1 cellular context compared by ENCODE assay signal in the genomic region with DNA sequence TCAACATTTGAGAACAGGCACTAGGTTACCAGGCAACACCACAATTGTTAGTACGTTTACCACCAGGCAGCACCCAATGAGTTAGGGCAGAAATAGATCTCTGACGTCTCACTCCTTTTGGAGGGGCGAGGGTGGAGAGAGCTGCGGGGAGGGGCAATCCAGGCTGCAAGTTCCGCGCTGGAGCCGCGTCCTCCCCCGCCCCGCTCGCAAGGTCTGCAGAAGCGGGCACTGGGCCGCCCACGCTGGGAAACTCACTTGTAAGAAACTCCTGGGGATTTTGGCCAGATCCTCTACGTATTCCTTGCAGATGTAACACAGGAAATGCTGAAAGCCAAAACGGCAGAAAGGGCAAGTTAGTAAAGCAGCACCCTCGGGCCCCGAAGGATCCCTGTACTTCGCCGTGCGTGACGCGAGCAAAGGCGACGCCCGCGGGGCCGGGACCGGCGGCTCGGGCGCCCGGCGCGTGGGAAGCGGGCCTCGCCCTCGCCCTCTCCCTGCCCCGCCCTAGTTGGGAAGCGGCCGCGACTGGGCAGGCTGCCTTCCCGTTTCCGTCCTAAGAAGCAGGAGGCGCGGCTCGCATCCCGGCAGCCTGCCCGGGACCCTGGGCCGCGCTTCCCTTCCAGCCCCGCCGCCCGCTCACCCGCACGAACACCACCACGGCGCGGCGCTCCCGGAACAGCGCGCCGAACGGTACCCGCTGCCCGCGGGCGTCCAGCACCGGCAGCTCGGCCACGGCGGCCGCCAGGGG.
A peak's percentile ranks its signal among the peaks of the same experiment; 100 is the strongest.
TF ChIP-seq lines count a peak whose summit lies in the region.

No MANE protein-coding gene starts in this region.

TF ChIP-seq in K562, 482 proteins besides CTCF, POLR2A, EP300 and RAD21 (continued from another document and continues in another):
- TF ChIP-seq, protein P1, sequence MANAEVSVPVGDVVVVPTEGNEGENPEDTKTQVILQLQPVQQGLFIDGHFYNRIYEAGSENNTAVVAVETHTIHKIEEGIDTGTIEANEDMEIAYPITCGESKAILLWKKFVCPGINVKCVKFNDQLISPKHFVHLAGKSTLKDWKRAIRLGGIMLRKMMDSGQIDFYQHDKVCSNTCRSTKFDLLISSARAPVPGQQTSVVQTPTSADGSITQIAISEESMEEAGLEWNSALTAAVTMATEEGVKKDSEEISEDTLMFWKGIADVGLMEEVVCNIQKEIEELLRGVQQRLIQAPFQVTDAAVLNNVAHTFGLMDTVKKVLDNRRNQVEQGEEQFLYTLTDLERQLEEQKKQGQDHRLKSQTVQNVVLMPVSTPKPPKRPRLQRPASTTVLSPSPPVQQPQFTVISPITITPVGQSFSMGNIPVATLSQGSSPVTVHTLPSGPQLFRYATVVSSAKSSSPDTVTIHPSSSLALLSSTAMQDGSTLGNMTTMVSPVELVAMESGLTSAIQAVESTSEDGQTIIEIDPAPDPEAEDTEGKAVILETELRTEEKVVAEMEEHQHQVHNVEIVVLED (CRISPR knock-in tag; IDR thresholded peaks at IDR 0.05) = no peak
- TF ChIP-seq, protein P2, sequence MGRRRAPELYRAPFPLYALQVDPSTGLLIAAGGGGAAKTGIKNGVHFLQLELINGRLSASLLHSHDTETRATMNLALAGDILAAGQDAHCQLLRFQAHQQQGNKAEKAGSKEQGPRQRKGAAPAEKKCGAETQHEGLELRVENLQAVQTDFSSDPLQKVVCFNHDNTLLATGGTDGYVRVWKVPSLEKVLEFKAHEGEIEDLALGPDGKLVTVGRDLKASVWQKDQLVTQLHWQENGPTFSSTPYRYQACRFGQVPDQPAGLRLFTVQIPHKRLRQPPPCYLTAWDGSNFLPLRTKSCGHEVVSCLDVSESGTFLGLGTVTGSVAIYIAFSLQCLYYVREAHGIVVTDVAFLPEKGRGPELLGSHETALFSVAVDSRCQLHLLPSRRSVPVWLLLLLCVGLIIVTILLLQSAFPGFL (CRISPR knock-in tag; IDR thresholded peaks at IDR 0.05) = 0 out of 2 replicates have a peak, but pooled peaks have one; percentile 63
- TF ChIP-seq ZNF324 (CRISPR knock-in tag; IDR thresholded peaks at IDR 0.05) = no peak
- TF ChIP-seq ZNF76 (CRISPR knock-in tag; IDR thresholded peaks at IDR 0.05; ENCODE audit: borderline replicate concordance) = no peak
- TF ChIP-seq JUNB (CRISPR knock-in tag; conservative IDR thresholded peaks at IDR 0.05) = no peak
- TF ChIP-seq MAFG (tag; conservative IDR thresholded peaks at IDR 0.05) = no peak
- no peak for TF ChIP-seq NCOA1 (IDR thresholded peaks at IDR 0.05; ENCODE audit: low read depth)
- TF ChIP-seq RHOXF2B (CRISPR knock-in tag; conservative IDR thresholded peaks at IDR 0.05) = no peak
- no peak for TF ChIP-seq PHB (CRISPR knock-in tag; IDR thresholded peaks at IDR 0.05)
- no peak for TF ChIP-seq CBX3 (IDR thresholded peaks at IDR 0.05; ENCODE audit: borderline replicate concordance in 1 of 2, low read length in 2 of 2)
- TF ChIP-seq NELFE (IDR thresholded peaks at IDR 0.05; ENCODE audit: insufficient read depth, insufficient read length) = no peak
- TF ChIP-seq FOXO4 (CRISPR knock-in tag; IDR thresholded peaks at IDR 0.05) = no peak
- no peak for TF ChIP-seq ETV6 (IDR thresholded peaks at IDR 0.05; ENCODE audit: borderline replicate concordance in 1 of 2, low read depth in 2 of 2, low read length in 1 of 2)
- TF ChIP-seq ETV6 (CRISPR knock-in tag; IDR thresholded peaks at IDR 0.05; ENCODE audit: borderline replicate concordance) = no peak
- TF ChIP-seq SREBF1 (IDR thresholded peaks at IDR 0.05; ENCODE audit: borderline replicate concordance, low read depth, low read length) = no peak
- TF ChIP-seq, protein P3, sequence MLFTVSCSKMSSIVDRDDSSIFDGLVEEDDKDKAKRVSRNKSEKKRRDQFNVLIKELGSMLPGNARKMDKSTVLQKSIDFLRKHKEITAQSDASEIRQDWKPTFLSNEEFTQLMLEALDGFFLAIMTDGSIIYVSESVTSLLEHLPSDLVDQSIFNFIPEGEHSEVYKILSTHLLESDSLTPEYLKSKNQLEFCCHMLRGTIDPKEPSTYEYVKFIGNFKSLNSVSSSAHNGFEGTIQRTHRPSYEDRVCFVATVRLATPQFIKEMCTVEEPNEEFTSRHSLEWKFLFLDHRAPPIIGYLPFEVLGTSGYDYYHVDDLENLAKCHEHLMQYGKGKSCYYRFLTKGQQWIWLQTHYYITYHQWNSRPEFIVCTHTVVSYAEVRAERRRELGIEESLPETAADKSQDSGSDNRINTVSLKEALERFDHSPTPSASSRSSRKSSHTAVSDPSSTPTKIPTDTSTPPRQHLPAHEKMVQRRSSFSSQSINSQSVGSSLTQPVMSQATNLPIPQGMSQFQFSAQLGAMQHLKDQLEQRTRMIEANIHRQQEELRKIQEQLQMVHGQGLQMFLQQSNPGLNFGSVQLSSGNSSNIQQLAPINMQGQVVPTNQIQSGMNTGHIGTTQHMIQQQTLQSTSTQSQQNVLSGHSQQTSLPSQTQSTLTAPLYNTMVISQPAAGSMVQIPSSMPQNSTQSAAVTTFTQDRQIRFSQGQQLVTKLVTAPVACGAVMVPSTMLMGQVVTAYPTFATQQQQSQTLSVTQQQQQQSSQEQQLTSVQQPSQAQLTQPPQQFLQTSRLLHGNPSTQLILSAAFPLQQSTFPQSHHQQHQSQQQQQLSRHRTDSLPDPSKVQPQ (CRISPR knock-in tag; IDR thresholded peaks at IDR 0.05; ENCODE audit: borderline replicate concordance) = no peak
- TF ChIP-seq NFRKB (IDR thresholded peaks at IDR 0.05; ENCODE audit: low read depth) = no peak
- TF ChIP-seq NCOR1 (IDR thresholded peaks at IDR 0.05) = no peak
- no peak for TF ChIP-seq ZC3H11A (IDR thresholded peaks at IDR 0.05; ENCODE audit: low read depth, low read length)
- TF ChIP-seq HDAC3 (IDR thresholded peaks at IDR 0.05; ENCODE audit: borderline replicate concordance, partially characterized antibody) = no peak
- no peak for TF ChIP-seq E2F1 (CRISPR knock-in tag; IDR thresholded peaks at IDR 0.05)
- TF ChIP-seq TRIM24 (IDR thresholded peaks at IDR 0.05) = no peak
- no peak for TF ChIP-seq HMGN3 (IDR thresholded peaks at IDR 0.05; ENCODE audit: borderline replicate concordance, extremely low read depth, insufficient read length, low read depth, low read length)
- TF ChIP-seq CC2D1A (IDR thresholded peaks at IDR 0.05) = no peak
- TF ChIP-seq SNIP1 (IDR thresholded peaks at IDR 0.05; ENCODE audit: low read depth) = no peak
- TF ChIP-seq STAT5A (IDR thresholded peaks at IDR 0.05; ENCODE audit: borderline replicate concordance, low read length) = no peak
- no peak for TF ChIP-seq RFX7 (CRISPR knock-in tag; IDR thresholded peaks at IDR 0.05)
- peak in 1 of 2 experiments; percentile 43; a peak in 1 of 4 replicates for TF ChIP-seq SIN3A (IDR thresholded peaks at IDR 0.05; ENCODE audit: borderline replicate concordance in 2 of 2, control insufficient read depth in 1 of 2, low read depth in 2 of 2, low read length in 2 of 2)
- no peak for TF ChIP-seq CHCHD3 (CRISPR knock-in tag; IDR thresholded peaks at IDR 0.05)
- no peak for TF ChIP-seq MBD2 (IDR thresholded peaks at IDR 0.05; ENCODE audit: borderline replicate concordance, low read depth)
- TF ChIP-seq ELF1 (tag; IDR thresholded peaks at IDR 0.05) = peak; percentile 58; the same call in 1 of the 2 replicates
- TF ChIP-seq EZH2 (IDR thresholded peaks at IDR 0.05; ENCODE audit: borderline replicate concordance, low read depth, low read length) = no peak
- TF ChIP-seq, protein P4, sequence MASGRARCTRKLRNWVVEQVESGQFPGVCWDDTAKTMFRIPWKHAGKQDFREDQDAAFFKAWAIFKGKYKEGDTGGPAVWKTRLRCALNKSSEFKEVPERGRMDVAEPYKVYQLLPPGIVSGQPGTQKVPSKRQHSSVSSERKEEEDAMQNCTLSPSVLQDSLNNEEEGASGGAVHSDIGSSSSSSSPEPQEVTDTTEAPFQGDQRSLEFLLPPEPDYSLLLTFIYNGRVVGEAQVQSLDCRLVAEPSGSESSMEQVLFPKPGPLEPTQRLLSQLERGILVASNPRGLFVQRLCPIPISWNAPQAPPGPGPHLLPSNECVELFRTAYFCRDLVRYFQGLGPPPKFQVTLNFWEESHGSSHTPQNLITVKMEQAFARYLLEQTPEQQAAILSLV (tag; IDR thresholded peaks at IDR 0.05) = no peak
- TF ChIP-seq DDX20 (tag; IDR thresholded peaks at IDR 0.05; ENCODE audit: low read depth) = no peak
- TF ChIP-seq, protein P5, sequence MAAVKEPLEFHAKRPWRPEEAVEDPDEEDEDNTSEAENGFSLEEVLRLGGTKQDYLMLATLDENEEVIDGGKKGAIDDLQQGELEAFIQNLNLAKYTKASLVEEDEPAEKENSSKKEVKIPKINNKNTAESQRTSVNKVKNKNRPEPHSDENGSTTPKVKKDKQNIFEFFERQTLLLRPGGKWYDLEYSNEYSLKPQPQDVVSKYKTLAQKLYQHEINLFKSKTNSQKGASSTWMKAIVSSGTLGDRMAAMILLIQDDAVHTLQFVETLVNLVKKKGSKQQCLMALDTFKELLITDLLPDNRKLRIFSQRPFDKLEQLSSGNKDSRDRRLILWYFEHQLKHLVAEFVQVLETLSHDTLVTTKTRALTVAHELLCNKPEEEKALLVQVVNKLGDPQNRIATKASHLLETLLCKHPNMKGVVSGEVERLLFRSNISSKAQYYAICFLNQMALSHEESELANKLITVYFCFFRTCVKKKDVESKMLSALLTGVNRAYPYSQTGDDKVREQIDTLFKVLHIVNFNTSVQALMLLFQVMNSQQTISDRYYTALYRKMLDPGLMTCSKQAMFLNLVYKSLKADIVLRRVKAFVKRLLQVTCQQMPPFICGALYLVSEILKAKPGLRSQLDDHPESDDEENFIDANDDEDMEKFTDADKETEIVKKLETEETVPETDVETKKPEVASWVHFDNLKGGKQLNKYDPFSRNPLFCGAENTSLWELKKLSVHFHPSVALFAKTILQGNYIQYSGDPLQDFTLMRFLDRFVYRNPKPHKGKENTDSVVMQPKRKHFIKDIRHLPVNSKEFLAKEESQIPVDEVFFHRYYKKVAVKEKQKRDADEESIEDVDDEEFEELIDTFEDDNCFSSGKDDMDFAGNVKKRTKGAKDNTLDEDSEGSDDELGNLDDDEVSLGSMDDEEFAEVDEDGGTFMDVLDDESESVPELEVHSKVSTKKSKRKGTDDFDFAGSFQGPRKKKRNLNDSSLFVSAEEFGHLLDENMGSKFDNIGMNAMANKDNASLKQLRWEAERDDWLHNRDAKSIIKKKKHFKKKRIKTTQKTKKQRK (IDR thresholded peaks at IDR 0.05; ENCODE audit: borderline replicate concordance, low read depth, low read length) = no peak
- TF ChIP-seq, protein P6, sequence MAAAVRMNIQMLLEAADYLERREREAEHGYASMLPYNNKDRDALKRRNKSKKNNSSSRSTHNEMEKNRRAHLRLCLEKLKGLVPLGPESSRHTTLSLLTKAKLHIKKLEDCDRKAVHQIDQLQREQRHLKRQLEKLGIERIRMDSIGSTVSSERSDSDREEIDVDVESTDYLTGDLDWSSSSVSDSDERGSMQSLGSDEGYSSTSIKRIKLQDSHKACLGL (CRISPR knock-in tag; IDR thresholded peaks at IDR 0.05; ENCODE audit: borderline replicate concordance, poor library complexity, severe bottlenecking) = no peak
- TF ChIP-seq MTA2 (IDR thresholded peaks at IDR 0.05; ENCODE audit: low read depth) = 0 out of 2 replicates have a peak, but pooled peaks have one; percentile 5
- TF ChIP-seq, protein P7, sequence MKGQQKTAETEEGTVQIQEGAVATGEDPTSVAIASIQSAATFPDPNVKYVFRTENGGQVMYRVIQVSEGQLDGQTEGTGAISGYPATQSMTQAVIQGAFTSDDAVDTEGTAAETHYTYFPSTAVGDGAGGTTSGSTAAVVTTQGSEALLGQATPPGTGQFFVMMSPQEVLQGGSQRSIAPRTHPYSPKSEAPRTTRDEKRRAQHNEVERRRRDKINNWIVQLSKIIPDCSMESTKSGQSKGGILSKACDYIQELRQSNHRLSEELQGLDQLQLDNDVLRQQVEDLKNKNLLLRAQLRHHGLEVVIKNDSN (CRISPR knock-in tag; IDR thresholded peaks at IDR 0.05) = no peak
- TF ChIP-seq, protein P8, sequence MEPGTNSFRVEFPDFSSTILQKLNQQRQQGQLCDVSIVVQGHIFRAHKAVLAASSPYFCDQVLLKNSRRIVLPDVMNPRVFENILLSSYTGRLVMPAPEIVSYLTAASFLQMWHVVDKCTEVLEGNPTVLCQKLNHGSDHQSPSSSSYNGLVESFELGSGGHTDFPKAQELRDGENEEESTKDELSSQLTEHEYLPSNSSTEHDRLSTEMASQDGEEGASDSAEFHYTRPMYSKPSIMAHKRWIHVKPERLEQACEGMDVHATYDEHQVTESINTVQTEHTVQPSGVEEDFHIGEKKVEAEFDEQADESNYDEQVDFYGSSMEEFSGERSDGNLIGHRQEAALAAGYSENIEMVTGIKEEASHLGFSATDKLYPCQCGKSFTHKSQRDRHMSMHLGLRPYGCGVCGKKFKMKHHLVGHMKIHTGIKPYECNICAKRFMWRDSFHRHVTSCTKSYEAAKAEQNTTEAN (CRISPR knock-in tag; IDR thresholded peaks at IDR 0.05) = no peak
- TF ChIP-seq ZNF316 (IDR thresholded peaks at IDR 0.05) = no peak
- TF ChIP-seq BDP1 (IDR thresholded peaks at IDR 0.05; ENCODE audit: insufficient read depth, insufficient read length) = no peak
- TF ChIP-seq ASH1L (IDR thresholded peaks at IDR 0.05; ENCODE audit: borderline replicate concordance, low read depth, partially characterized antibody) = no peak
- TF ChIP-seq KAT7 (CRISPR knock-in tag; IDR thresholded peaks at IDR 0.05; ENCODE audit: borderline replicate concordance) = no peak
- TF ChIP-seq FOSL1 (tag; conservative IDR thresholded peaks at IDR 0.05) = no peak
- TF ChIP-seq, protein P9, sequence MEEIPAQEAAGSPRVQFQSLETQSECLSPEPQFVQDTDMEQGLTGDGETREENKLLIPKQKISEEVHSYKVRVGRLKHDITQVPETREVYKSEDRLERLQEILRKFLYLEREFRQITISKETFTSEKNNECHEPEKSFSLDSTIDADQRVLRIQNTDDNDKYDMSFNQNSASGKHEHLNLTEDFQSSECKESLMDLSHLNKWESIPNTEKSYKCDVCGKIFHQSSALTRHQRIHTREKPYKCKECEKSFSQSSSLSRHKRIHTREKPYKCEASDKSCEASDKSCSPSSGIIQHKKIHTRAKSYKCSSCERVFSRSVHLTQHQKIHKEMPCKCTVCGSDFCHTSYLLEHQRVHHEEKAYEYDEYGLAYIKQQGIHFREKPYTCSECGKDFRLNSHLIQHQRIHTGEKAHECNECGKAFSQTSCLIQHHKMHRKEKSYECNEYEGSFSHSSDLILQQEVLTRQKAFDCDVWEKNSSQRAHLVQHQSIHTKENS (CRISPR knock-in tag; IDR thresholded peaks at IDR 0.05) = no peak
- no peak for TF ChIP-seq ZNF408 (CRISPR knock-in tag; IDR thresholded peaks at IDR 0.05; ENCODE audit: low read depth)
